ENCODE assay signal across 8 cellular contexts in genomic region chr1:150973258-150973825, GRCh38. TPM values are rescaled to one million over a fixed set of nuclear protein-coding genes. Genes with fewer than 3 reads are reported as not detected.
DNase-seq lines count a peak whose midpoint lies in the region; ATAC-seq and TF ChIP-seq lines count a peak whose summit lies in the region.

No MANE protein-coding gene starts in this region.

- peaks cover 5% of the 10 kb centered on the region; the same call in 1 of the 2 replicates for H3F3A ChIP-seq in Loucy (ENCODE audit: low read depth)

- H2AFZ ChIP-seq in Loucy (ENCODE audit: low read length): no peak overlapping the region; the same call in 1 of the 2 replicates

- peak overlapping the region; percentile 78 to 83 for H3K4me3 ChIP-seq in CD4-positive, alpha-beta memory T cell (ENCODE audit: low read length in 2 of 2)
- H3K4me3 ChIP-seq in Loucy (ENCODE audit: low read length, poor library complexity, severe bottlenecking) (peak overlapping the region; percentile 100), lung (peak overlapping the region; percentile 84), upper lobe of right lung (peak overlapping the region; percentile 68)

- H3K27ac ChIP-seq in CD4-positive, alpha-beta memory T cell (ENCODE audit: low read depth, low read length): peak overlapping the region; percentile 84
- H3K27ac ChIP-seq in lung (ENCODE audit: low read depth in 1 of 2, low read length in 1 of 2) (peak overlapping the region; percentile 92 to 98), upper lobe of right lung (peak overlapping the region; percentile 92)

- peak overlapping the region; percentile 86 to 95 (median 89) for H3K4me3 Mint-ChIP-seq in CD4-positive, alpha-beta memory T cell
- peak overlapping the region; percentile 87 to 92 (median 88) for H3K4me3 Mint-ChIP-seq in brain

- peaks cover 45 to 67% (median 54%) of the 10 kb centered on the region in 4 donors for H3K4me1 Mint-ChIP-seq in CD4-positive, alpha-beta memory T cell
- peaks cover 65% of the 10 kb centered on the region for H3K4me1 Mint-ChIP-seq in brain

- H3K36me3 Mint-ChIP-seq in CD4-positive, alpha-beta memory T cell: peaks cover 5 to 21% of the 10 kb centered on the region in 2 donors
- H3K36me3 Mint-ChIP-seq in brain: peaks cover 7% of the 10 kb centered on the region

- intact Hi-C loops in CD4-positive, alpha-beta memory T cell (cut with micrococcal nuclease): loop anchor here (10.0 kb wide), 1 partner anchor 509 kb away; no protein-coding TSS in a partner anchor
- intact Hi-C loops in upper lobe of right lung (cut with DNase I): no loop called here

- no peak for DNase-seq in CD4-positive, alpha-beta memory T cell
- DNase-seq in lung (ENCODE audit: low spot score) (no peak), upper lobe of right lung (peak; percentile 72), NCI-H146 treated with DMSO at 0.1 percent for 48 hours (lab: John Stamatoyannopoulos, UW; ENCODE audit: unreplicated experiment) (no peak)
- DNase-seq in effector CD4-positive, alpha-beta T cell: no peak

- H3K27me3 ChIP-seq in CD4-positive, alpha-beta memory T cell (ENCODE audit: insufficient read depth, low read length): no peaks in the 10 kb centered on the region
- H3K27me3 ChIP-seq in Loucy (ENCODE audit: insufficient read depth, low read length, poor library complexity, severe bottlenecking) (no peaks in the 10 kb centered on the region), lung (ENCODE audit: control insufficient read depth, insufficient read depth) (no peaks in the 10 kb centered on the region), upper lobe of right lung (no peaks in the 10 kb centered on the region)

- H3K4me2 ChIP-seq in Loucy (ENCODE audit: low read depth, low read length, poor library complexity, severe bottlenecking): peak overlapping the region; percentile 96

- peak overlapping the region; percentile 98 for H3K9ac ChIP-seq in Loucy (ENCODE audit: low read depth, low read length, poor library complexity, severe bottlenecking)

- TF ChIP-seq CTCF in Loucy (conservative IDR thresholded peaks at IDR 0.05; ENCODE audit: low read length) (no peak), brain (conservative IDR thresholded peaks at IDR 0.05) (no peak), lung (IDR thresholded peaks at IDR 0.05; ENCODE audit: control extremely low read depth, extremely low read depth) (no peak), upper lobe of right lung (IDR thresholded peaks at IDR 0.05) (no peak)

- H3K4me1 ChIP-seq in CD4-positive, alpha-beta memory T cell (ENCODE audit: insufficient read depth, low read length): peaks cover 65% of the 10 kb centered on the region
- H3K4me1 ChIP-seq in Loucy (ENCODE audit: insufficient read depth, low read length, poor library complexity, severe bottlenecking) (peaks cover 58% of the 10 kb centered on the region), lung (ENCODE audit: control insufficient read depth in 2 of 2, insufficient read depth in 2 of 2, low read length in 2 of 2) (peaks cover 24 to 29% of the 10 kb centered on the region in 2 donors), upper lobe of right lung (peaks cover 62% of the 10 kb centered on the region)

- H3K27me3 Mint-ChIP-seq in CD4-positive, alpha-beta memory T cell: no peaks in the 10 kb centered on the region
- H3K27me3 Mint-ChIP-seq in brain: no peaks in the 10 kb centered on the region

- no peaks in the 10 kb centered on the region for H3K9me3 ChIP-seq in CD4-positive, alpha-beta memory T cell (ENCODE audit: control insufficient read depth in 1 of 2, low read length in 2 of 2)
- H3K9me3 ChIP-seq in Loucy (ENCODE audit: insufficient read depth, low read depth, low read length) (no peaks in the 10 kb centered on the region), lung (ENCODE audit: control insufficient read depth in 2 of 2, insufficient read depth in 1 of 2, low read length in 1 of 2) (no peaks in the 10 kb centered on the region), upper lobe of right lung (no peaks in the 10 kb centered on the region)

- ATAC-seq in lung (ENCODE audit: insufficient read depth, low FRiP score) (no peak), upper lobe of right lung (no peak), GM19467 (IDR thresholded peaks at IDR 0.05; ENCODE audit: unreplicated experiment) (no peak)

- peaks cover 61% of the 10 kb centered on the region for H3K79me2 ChIP-seq in Loucy (ENCODE audit: insufficient read depth, low read length)

- peaks cover 51% of the 10 kb centered on the region for H4K20me1 ChIP-seq in Loucy (ENCODE audit: insufficient read depth, low read length, poor library complexity, severe bottlenecking)

- no peaks in the 10 kb centered on the region for H3K9me2 ChIP-seq in Loucy (replicated peaks; ENCODE audit: low read depth, low read length)

- CTCF ChIA-PET in CD4-positive, alpha-beta memory T cell (lab: Charles Lee; ENCODE audit: partially characterized antibody): interaction anchor here (1.0 to 15.8 kb wide), 6 partner anchors 8 to 412 kb away, joined by 3 to 255 read pairs (median 3); partner anchors contain the start of gene MINDY1

- H3K27ac Mint-ChIP-seq in CD4-positive, alpha-beta memory T cell: peak overlapping the region; percentile 91 to 95 (median 92)
- peak overlapping the region; percentile 91 to 95 (median 94) for H3K27ac Mint-ChIP-seq in brain

- POLR2A ChIA-PET in CD4-positive, alpha-beta memory T cell (lab: Charles Lee; ENCODE audit: partially characterized antibody): interaction anchor here (0.7 to 4.1 kb wide), 20 partner anchors 9 to 410 kb away, joined by 3 to 30 read pairs (median 4); partner anchors contain the start of genes ARNT, CDC42SE1, ENSA and GOLPH3L

- H3K36me3 ChIP-seq in CD4-positive, alpha-beta memory T cell (ENCODE audit: insufficient read depth, low read length): peaks cover 5% of the 10 kb centered on the region
- H3K36me3 ChIP-seq in Loucy (ENCODE audit: insufficient read depth, low read length) (peaks cover 6% of the 10 kb centered on the region; the same call in 1 of the 2 replicates), lung (ENCODE audit: control insufficient read depth in 2 of 2, insufficient read depth in 2 of 2, low read length in 2 of 2) (peaks cover under 1 to 6% of the 10 kb centered on the region in 2 donors), upper lobe of right lung (peaks cover 9% of the 10 kb centered on the region)

- 18 to 23% methylated on average over 15 of the region's 15 CpGs for WGBS in lung, 2 donors

- no peaks in the 10 kb centered on the region for H3K9me3 Mint-ChIP-seq in CD4-positive, alpha-beta memory T cell
- H3K9me3 Mint-ChIP-seq in brain: peaks cover 0 to 4% (median 0%) of the 10 kb centered on the region in 5 experiments

RNA-seq across cellular contexts. Expression of gene CERS2, which starts 1.3 kb away (rescaled TPM):
- 100 to 1,000 TPM; 145 to 149 TPM for total RNA-seq in CD4-positive, alpha-beta memory T cell
- 100 to 1,000 TPM; 184 to 206 TPM for polyA plus RNA-seq in CD4-positive, alpha-beta memory T cell
- polyA plus RNA-seq in brain (ENCODE audit: insufficient read depth, low read depth, low replicate concordance) (362 TPM), lung (100 to 1,000 TPM; 155 to 308 TPM)
- total RNA-seq in lung (100 to 1,000 TPM; 194 to 237 TPM), upper lobe of right lung (354 TPM)

RNA-seq across cellular contexts. Expression of gene ANXA9, which starts 8.8 kb away (rescaled TPM):
- under 1 TPM in 1 of 2 experiments, not detected in 1; 0.17 TPM for total RNA-seq in CD4-positive, alpha-beta memory T cell
- polyA plus RNA-seq in CD4-positive, alpha-beta memory T cell: under 1 TPM; 0.23 to 0.33 TPM
- polyA plus RNA-seq in brain (ENCODE audit: insufficient read depth, low read depth, low replicate concordance) (2.4 TPM), lung (1 to 10 TPM in 1 of 2 donors, under 1 TPM in 1; 0.37 to 1.3 TPM)
- total RNA-seq in lung (1 to 10 TPM in 1 of 2 donors, under 1 TPM in 1; 0.68 to 1.0 TPM), upper lobe of right lung (1.2 TPM)

RNA-seq across cellular contexts. Expression of gene MINDY1, which starts 33.4 kb away (rescaled TPM):
- 10 to 100 TPM; 31.4 to 32.1 TPM for total RNA-seq in CD4-positive, alpha-beta memory T cell
- 10 to 100 TPM in 1 of 2 donors, 1 to 10 TPM in 1; 6.5 to 17.6 TPM for polyA plus RNA-seq in CD4-positive, alpha-beta memory T cell
- polyA plus RNA-seq in brain (ENCODE audit: insufficient read depth, low read depth, low replicate concordance) (58.6 TPM), lung (10 to 100 TPM in 1 of 2 donors, 1 to 10 TPM in 1; 7.8 to 10.1 TPM)
- total RNA-seq in lung (10 to 100 TPM; 23.4 to 31.0 TPM), upper lobe of right lung (26.5 TPM)

RNA-seq across cellular contexts. Expression of gene PRUNE1, which starts 34.9 kb away (rescaled TPM):
- 10 to 100 TPM; 35.0 to 38.9 TPM for total RNA-seq in CD4-positive, alpha-beta memory T cell
- polyA plus RNA-seq in CD4-positive, alpha-beta memory T cell: 10 to 100 TPM; 52.6 to 59.0 TPM
- polyA plus RNA-seq in brain (ENCODE audit: insufficient read depth, low read depth, low replicate concordance) (46.6 TPM), lung (10 to 100 TPM in 1 of 2 donors, 1 to 10 TPM in 1; 8.7 to 12.5 TPM)
- total RNA-seq in lung (10 to 100 TPM; 12.9 to 20.6 TPM), upper lobe of right lung (18.3 TPM)

RNA-seq across cellular contexts. Expression of gene SETDB1, which starts 47.2 kb away (rescaled TPM):
- total RNA-seq in CD4-positive, alpha-beta memory T cell: 10 to 100 TPM; 71.4 to 72.6 TPM
- polyA plus RNA-seq in CD4-positive, alpha-beta memory T cell: 10 to 100 TPM in 1 of 2 donors, 1 to 10 TPM in 1; 9.8 to 14.2 TPM
- polyA plus RNA-seq in brain (ENCODE audit: insufficient read depth, low read depth, low replicate concordance) (46.6 TPM), lung (10 to 100 TPM; 20.0 to 24.4 TPM)
- total RNA-seq in lung (10 to 100 TPM; 40.7 to 56.2 TPM), upper lobe of right lung (45.8 TPM)
